8 cellular contexts compared by ENCODE assay signal in the genomic region with DNA sequence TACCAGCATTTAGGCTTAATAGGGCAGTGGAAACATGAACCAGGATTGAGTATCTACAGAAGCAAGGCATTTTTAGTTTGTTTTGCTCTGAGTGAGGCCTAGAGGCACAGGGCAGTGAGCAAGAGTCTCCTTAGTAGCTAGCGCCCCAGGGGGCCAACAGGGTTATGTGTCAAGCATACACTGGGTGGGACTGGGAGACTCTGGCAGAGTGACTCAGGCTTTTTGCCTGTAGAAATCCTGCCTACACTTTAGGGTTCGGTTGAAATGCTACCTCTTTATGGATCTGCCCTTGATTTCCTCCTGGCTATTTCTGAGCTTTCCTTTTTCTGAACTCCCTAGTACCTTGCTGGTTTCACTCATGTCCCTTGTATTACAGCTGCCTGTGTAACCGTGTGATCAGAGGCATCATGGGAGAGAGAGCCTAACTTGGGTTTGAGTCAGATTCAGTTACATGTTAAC.
A peak's percentile ranks its signal among the peaks of the same experiment; 100 is the strongest.
DNase-seq lines count a peak whose midpoint lies in the region; ATAC-seq, FAIRE-seq and TF ChIP-seq lines count a peak whose summit lies in the region.

No MANE protein-coding gene starts in this region.

- peak in 3 of 4 donors; percentile 50 to 63 (median 55) for ATAC-seq in pancreas
- ATAC-seq in HG02938 (IDR thresholded peaks at IDR 0.05; ENCODE audit: unreplicated experiment), result no peak

- intact Hi-C loops in esophagus muscularis mucosa (cut with DNase I), result loop anchor here (5.0 to 10.0 kb wide), 4 partner anchors 165 to 630 kb away; a partner anchor contains a TSS
- intact Hi-C loops in pancreas (cut with DNase I), result no loop called here

- H3K4me1 ChIP-seq in esophagus muscularis mucosa (peaks cover 35 to 72% (median 64%) of the 10 kb centered on the region in 4 donors), pancreas (peaks cover 0 to 12% (median 0%) of the 10 kb centered on the region in 3 donors)

- H3K27me3 ChIP-seq in esophagus muscularis mucosa (no peaks in the 10 kb centered on the region), pancreas (no peaks in the 10 kb centered on the region)

- no peak for FAIRE-seq in pancreas (lab: Jason Lieb, UNC)

- whole genome bisulfite sequencing in esophagus muscularis mucosa, result 30% methylated on average over 3 of the region's 3 CpGs
- 27 to 29% methylated on average over 3 of the region's 3 CpGs for WGBS in pancreas, 2 donors

- TF ChIP-seq EP300 in esophagus muscularis mucosa (IDR thresholded peaks at IDR 0.05), result no peak

- H3K9me3 ChIP-seq in esophagus muscularis mucosa, result no peaks in the 10 kb centered on the region
- H3K9me3 ChIP-seq in pancreas, result no peaks in the 10 kb centered on the region

- TF ChIP-seq POLR2A in esophagus muscularis mucosa (IDR thresholded peaks at IDR 0.05; ENCODE audit: low read depth), result no peak

- in situ Hi-C loops in GM13977 (cut with MboI; ENCODE audit: low pct_unique_long_range_greater_than_20kb, low sequenced_read_pairs, unreplicated experiment), result no loop called here

- peak overlapping the region; percentile 68 to 71 (median 69) for H3K27ac ChIP-seq in esophagus muscularis mucosa (replicated peaks in 1 of 4)
- H3K27ac ChIP-seq in pancreas, result no peak overlapping the region

- peaks cover 0 to 15% (median 11%) of the 10 kb centered on the region in 4 donors for H3K36me3 ChIP-seq in esophagus muscularis mucosa
- peaks cover 0 to 4% (median 0%) of the 10 kb centered on the region in 3 donors for H3K36me3 ChIP-seq in pancreas

- H3K4me3 ChIP-seq in esophagus muscularis mucosa, result no peak overlapping the region
- H3K4me3 ChIP-seq in pancreas, result no peak overlapping the region

- no peak for DNase-seq in GM13977 (ENCODE audit: low spot score)
- peak; percentile 71 for DNase-seq in NCI-H69 (lab: John Stamatoyannopoulos, UW)
- no peak for DNase-seq in esophagus muscularis mucosa (ENCODE audit: extremely low spot score)
- DNase-seq in pancreas, result peak in 1 of 6 donors; percentile 7
- DNase-seq in NOMO-1 treated with dmso at 0.1 percent for 144 hours (lab: John Stamatoyannopoulos, UW; ENCODE audit: unreplicated experiment), result no peak
- DNase-seq in cerebellum (ENCODE audit: low spot score), result no peak
- DNase-seq in NCI-H1105 treated with DMSO at 0.1 percent for 48 hours (lab: John Stamatoyannopoulos, UW), result no peak

- TF ChIP-seq CTCF in GM13977 (IDR thresholded peaks at IDR 0.05; ENCODE audit: extremely low read depth, insufficient read depth, missing control alignments) (peak; percentile 5), esophagus muscularis mucosa (IDR thresholded peaks at IDR 0.05) (peak in 1 of 3 experiments; percentile 26), pancreas (IDR thresholded peaks at IDR 0.05) (no peak)

Comparison
In these comparisons a context has a peak if more than half of its experiments do, and no peak if none do; other contexts are left out.
1. H3K27ac ChIP-seq: peak in esophagus muscularis mucosa (4 of 4); none in pancreas (0 of 4).